Comparison of ENCODE assay signal across 37 cellular contexts in the genomic region with DNA sequence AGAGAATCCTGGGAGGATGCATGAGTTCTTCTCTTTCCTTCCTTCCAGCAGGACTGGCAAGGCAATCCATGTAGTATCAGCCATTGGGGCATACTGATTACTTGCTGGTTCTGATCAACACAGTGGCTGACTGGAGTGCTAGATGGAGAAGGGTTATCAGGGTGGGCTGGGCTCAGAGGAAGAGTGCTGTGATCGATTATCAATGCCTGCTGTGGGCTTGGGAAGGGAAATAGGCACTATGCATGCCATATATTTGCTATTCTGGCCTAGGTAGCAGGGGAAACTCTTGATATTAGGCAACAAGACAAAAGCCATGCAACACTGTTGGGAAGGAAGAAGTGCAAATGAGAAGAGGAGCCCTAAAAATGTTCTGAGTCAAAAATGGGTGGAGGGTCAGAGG. TPM values are rescaled to one million over a fixed set of nuclear protein-coding genes. Genes with fewer than 3 reads are reported as not detected.
"Had no signal": no experiment of that assay in that cellular context is flagged by ENCODE, and none has a peak within 500 bp of the region (broad histone marks: within the 10 kb centered on the region; RNA-seq: fewer than 3 reads in every experiment).

No MANE protein-coding gene starts in this region.

- H3K4me1 Mint-ChIP-seq: activated CD4-positive, alpha-beta memory T cell treated with anti-CD3 and anti-CD28 coated beads, Interleukin-2, amount 10 ng/mL, durations not matched to agents 7 days and 5 days; activated CD4-positive, alpha-beta T cell treated with anti-CD3 and anti-CD28 coated beads for 36 hours; activated CD4-positive, alpha-beta T cell treated with anti-CD3 and anti-CD28 coated beads, Interleukin-2, amount 10 ng/mL, durations not matched to agents 7 days and 5 days; activated CD8-positive, alpha-beta memory T cell treated with anti-CD3 and anti-CD28 coated beads, Interleukin-2, amount 10 ng/mL, durations not matched to agents 7 days and 5 days; activated naive CD8-positive, alpha-beta T cell treated with anti-CD3 and anti-CD28 coated beads for 36 hours had no signal

- H3K4me3 ChIP-seq: adrenal gland, body of pancreas, cardiac muscle cell had no signal

- H3K4me1 ChIP-seq: adrenal gland, body of pancreas had no signal

- H3K27ac ChIP-seq: adrenal gland, body of pancreas, cardiac muscle cell, VCaP had no signal

- ATAC-seq: activated CD4-positive, alpha-beta T cell treated with anti-CD3 and anti-CD28 coated beads for 36 hours; activated CD4-positive, CD25-positive, alpha-beta regulatory T cell treated with anti-CD3 and anti-CD28 coated beads, Interleukin-2, amount 50 U/mL, for 24 hours; activated CD8-positive, alpha-beta memory T cell treated with anti-CD3 and anti-CD28 coated beads, Interleukin-2, amount 10 ng/mL, durations not matched to agents 7 days and 5 days; activated CD8-positive, alpha-beta T cell treated with anti-CD3 and anti-CD28 coated beads, Interleukin-2, amount 10 ng/mL, durations not matched to agents 7 days and 5 days; activated naive CD4-positive, alpha-beta T cell treated with anti-CD3 and anti-CD28 coated beads, Interleukin-2, amount 50 U/mL, for 72 hours; body of pancreas had no signal

- H3K27me3 ChIP-seq: adrenal gland, body of pancreas, cardiac muscle cell had no signal

- FAIRE-seq: astrocyte, bronchial epithelial cell, TTC549 had no signal

- H3K27ac Mint-ChIP-seq: activated CD4-positive, alpha-beta memory T cell treated with anti-CD3 and anti-CD28 coated beads, Interleukin-2, amount 10 ng/mL, durations not matched to agents 7 days and 5 days; activated CD4-positive, alpha-beta T cell treated with anti-CD3 and anti-CD28 coated beads for 36 hours; activated CD4-positive, alpha-beta T cell treated with anti-CD3 and anti-CD28 coated beads, Interleukin-2, amount 10 ng/mL, durations not matched to agents 7 days and 5 days; activated CD8-positive, alpha-beta memory T cell treated with anti-CD3 and anti-CD28 coated beads, Interleukin-2, amount 10 ng/mL, durations not matched to agents 7 days and 5 days; activated CD8-positive, alpha-beta T cell treated with anti-CD3 and anti-CD28 coated beads, Interleukin-2, amount 10 ng/mL, durations not matched to agents 7 days and 5 days; activated naive CD4-positive, alpha-beta T cell treated with anti-CD3 and anti-CD28 coated beads for 36 hours; activated naive CD4-positive, alpha-beta T cell treated with anti-CD3 and anti-CD28 coated beads, Interleukin-2, amount 50 U/mL, for 72 hours; activated naive CD8-positive, alpha-beta T cell treated with anti-CD3 and anti-CD28 coated beads for 36 hours; activated T-cell treated with anti-CD3 and anti-CD28 coated beads, Interleukin-2, amount 50 U/mL, for 24 hours; activated T-helper 2 cell treated with anti-CD3 and anti-CD28 coated beads, Interferon-gamma antibody, Interleukin-2, Interleukin-4, amounts not matched to agents 10 μg/mL and 5 μg/mL and 100 μg/mL, durations not matched to agents 14 hours and 24 hours and 36 hours; T-helper 1 cell treated with Interleukin-12 subunit alpha and Interleukin-12 subunit beta and Interleukin-4 antibody, amounts not matched to agents 30 μg/mL and 1 μg/mL, for 36 hours; T-helper 2 cell treated with Interferon-gamma antibody and Interleukin-4, amounts not matched to agents 5 μg/mL and 100 μg/mL, for 36 hours had no signal

- H3K9me3 Mint-ChIP-seq: activated CD4-positive, alpha-beta memory T cell treated with anti-CD3 and anti-CD28 coated beads, Interleukin-2, amount 10 ng/mL, durations not matched to agents 7 days and 5 days; activated CD4-positive, alpha-beta T cell treated with anti-CD3 and anti-CD28 coated beads, Interleukin-2, amount 10 ng/mL, durations not matched to agents 7 days and 5 days; activated T-cell treated with anti-CD3 and anti-CD28 coated beads, Interleukin-2, amount 50 U/mL, for 24 hours; activated T-helper 2 cell treated with anti-CD3 and anti-CD28 coated beads, Interferon-gamma antibody, Interleukin-2, Interleukin-4, amounts not matched to agents 10 μg/mL and 5 μg/mL and 100 μg/mL, durations not matched to agents 14 hours and 24 hours and 36 hours; T-helper 1 cell treated with Interleukin-12 subunit alpha and Interleukin-12 subunit beta and Interleukin-4 antibody, amounts not matched to agents 30 μg/mL and 1 μg/mL, for 36 hours; T-helper 2 cell treated with Interferon-gamma antibody and Interleukin-4, amounts not matched to agents 5 μg/mL and 100 μg/mL, for 36 hours had no signal

- DNase-seq: activated CD4-positive, alpha-beta memory T cell treated with anti-CD3 and anti-CD28 coated beads, Interleukin-2, amount 10 ng/mL, durations not matched to agents 7 days and 5 days; activated CD4-positive, alpha-beta T cell treated with anti-CD3 and anti-CD28 coated beads for 1 hour; activated CD4-positive, alpha-beta T cell treated with anti-CD3 and anti-CD28 coated beads for 36 hours; activated CD4-positive, alpha-beta T cell treated with anti-CD3 and anti-CD28 coated beads for 48 hours; activated CD4-positive, alpha-beta T cell treated with anti-CD3 and anti-CD28 coated beads, Interleukin-2, amount 10 ng/mL, durations not matched to agents 7 days and 5 days; activated CD4-positive, alpha-beta T cell treated with anti-CD3 and anti-CD28 coated beads, Interleukin-2, amount 50 U/mL, for 48 hours; activated CD4-positive, CD25-positive, alpha-beta regulatory T cell; activated CD8-positive, alpha-beta memory T cell treated with anti-CD3 and anti-CD28 coated beads for 24 hours; activated CD8-positive, alpha-beta memory T cell treated with anti-CD3 and anti-CD28 coated beads, Interleukin-2, amount 10 ng/mL, durations not matched to agents 7 days and 5 days; activated CD8-positive, alpha-beta memory T cell treated with anti-CD3 and anti-CD28 coated beads, Interleukin-2, amount 50 U/mL, for 48 hours; activated CD8-positive, alpha-beta T cell treated with anti-CD3 and anti-CD28 coated beads, Interleukin-2, amount 10 ng/mL, durations not matched to agents 7 days and 5 days; activated effector memory CD4-positive, alpha-beta T cell treated with Interleukin-2 at 50 U/mL for 16 hours; activated gamma-delta T cell treated with Interleukin-2 at 50 U/mL for 16 hours; activated naive CD4-positive, alpha-beta T cell; activated naive CD4-positive, alpha-beta T cell treated with anti-CD3 and anti-CD28 coated beads for 36 hours; activated naive CD4-positive, alpha-beta T cell treated with anti-CD3 and anti-CD28 coated beads, Interleukin-2, amount 50 U/mL, for 16 hours; activated naive CD8-positive, alpha-beta T cell treated with anti-CD3 and anti-CD28 coated beads for 36 hours; activated T-cell treated with anti-CD3 and anti-CD28 coated beads, Interleukin-2, amount 50 U/mL, for 24 hours; activated T-cell treated with anti-CD3 and anti-CD28 coated beads, Interleukin-2, amount 50 U/mL, for 48 hours; adrenal gland; amniotic stem cell; aorta; body of pancreas; central memory CD4-positive, alpha-beta T cell; T-helper 1 cell; T-helper 2 cell; T-helper 9 cell had no signal

- H3K27me3 Mint-ChIP-seq: activated CD4-positive, alpha-beta memory T cell treated with anti-CD3 and anti-CD28 coated beads, Interleukin-2, amount 10 ng/mL, durations not matched to agents 7 days and 5 days; activated CD4-positive, alpha-beta T cell treated with anti-CD3 and anti-CD28 coated beads for 36 hours; activated CD4-positive, alpha-beta T cell treated with anti-CD3 and anti-CD28 coated beads, Interleukin-2, amount 10 ng/mL, durations not matched to agents 7 days and 5 days; activated CD8-positive, alpha-beta memory T cell treated with anti-CD3 and anti-CD28 coated beads, Interleukin-2, amount 10 ng/mL, durations not matched to agents 7 days and 5 days; activated naive CD8-positive, alpha-beta T cell treated with anti-CD3 and anti-CD28 coated beads for 36 hours; activated T-cell treated with anti-CD3 and anti-CD28 coated beads, Interleukin-2, amount 50 U/mL, for 24 hours had no signal

- H3K9me3 ChIP-seq: adrenal gland, body of pancreas had no signal

- H3K36me3 ChIP-seq: adrenal gland, cardiac muscle cell had no signal

- H3K4me3 Mint-ChIP-seq: activated CD4-positive, alpha-beta memory T cell treated with anti-CD3 and anti-CD28 coated beads, Interleukin-2, amount 10 ng/mL, durations not matched to agents 7 days and 5 days; activated CD4-positive, alpha-beta T cell treated with anti-CD3 and anti-CD28 coated beads for 36 hours; activated CD4-positive, alpha-beta T cell treated with anti-CD3 and anti-CD28 coated beads, Interleukin-2, amount 10 ng/mL, durations not matched to agents 7 days and 5 days; activated CD8-positive, alpha-beta memory T cell treated with anti-CD3 and anti-CD28 coated beads, Interleukin-2, amount 10 ng/mL, durations not matched to agents 7 days and 5 days; activated CD8-positive, alpha-beta T cell treated with anti-CD3 and anti-CD28 coated beads, Interleukin-2, amount 10 ng/mL, durations not matched to agents 7 days and 5 days; activated naive CD4-positive, alpha-beta T cell treated with anti-CD3 and anti-CD28 coated beads for 36 hours; activated naive CD8-positive, alpha-beta T cell treated with anti-CD3 and anti-CD28 coated beads for 36 hours; activated T-cell treated with anti-CD3 and anti-CD28 coated beads, Interleukin-2, amount 50 U/mL, for 24 hours; T-helper 1 cell treated with Interleukin-12 subunit alpha and Interleukin-12 subunit beta and Interleukin-4 antibody, amounts not matched to agents 30 μg/mL and 1 μg/mL, for 36 hours; T-helper 2 cell treated with Interferon-gamma antibody and Interleukin-4, amounts not matched to agents 5 μg/mL and 100 μg/mL, for 36 hours had no signal

RNA-seq across cellular contexts. Expression of a gene that starts 45.8 kb away (rescaled TPM):
- total RNA-seq: activated CD4-positive, alpha-beta memory T cell treated with anti-CD3 and anti-CD28 coated beads, Interleukin-2, amount 10 ng/mL, durations not matched to agents 7 days and 5 days; activated CD4-positive, alpha-beta T cell treated with anti-CD3 and anti-CD28 coated beads for 36 hours; activated CD4-positive, alpha-beta T cell treated with anti-CD3 and anti-CD28 coated beads, Interleukin-2, amount 10 ng/mL, durations not matched to agents 7 days and 5 days; activated CD8-positive, alpha-beta memory T cell treated with anti-CD3 and anti-CD28 coated beads, Interleukin-2, amount 10 ng/mL, durations not matched to agents 7 days and 5 days; activated CD8-positive, alpha-beta T cell treated with anti-CD3 and anti-CD28 coated beads, Interleukin-2, amount 10 ng/mL, durations not matched to agents 7 days and 5 days; activated naive CD4-positive, alpha-beta T cell treated with anti-CD3 and anti-CD28 coated beads for 36 hours; activated naive CD4-positive, alpha-beta T cell treated with anti-CD3 and anti-CD28 coated beads, Interleukin-2, amount 50 U/mL, for 72 hours; activated naive CD8-positive, alpha-beta T cell treated with anti-CD3 and anti-CD28 coated beads for 36 hours; activated T-helper 2 cell treated with anti-CD3 and anti-CD28 coated beads, Interferon-gamma antibody, Interleukin-2, Interleukin-4, amounts not matched to agents 10 μg/mL and 5 μg/mL and 100 μg/mL, durations not matched to agents 14 hours and 24 hours and 36 hours; body of pancreas; bronchial epithelial cell; cardiac muscle cell had no signal
